ENCODE assay signal across 15 cellular contexts in the genomic region with DNA sequence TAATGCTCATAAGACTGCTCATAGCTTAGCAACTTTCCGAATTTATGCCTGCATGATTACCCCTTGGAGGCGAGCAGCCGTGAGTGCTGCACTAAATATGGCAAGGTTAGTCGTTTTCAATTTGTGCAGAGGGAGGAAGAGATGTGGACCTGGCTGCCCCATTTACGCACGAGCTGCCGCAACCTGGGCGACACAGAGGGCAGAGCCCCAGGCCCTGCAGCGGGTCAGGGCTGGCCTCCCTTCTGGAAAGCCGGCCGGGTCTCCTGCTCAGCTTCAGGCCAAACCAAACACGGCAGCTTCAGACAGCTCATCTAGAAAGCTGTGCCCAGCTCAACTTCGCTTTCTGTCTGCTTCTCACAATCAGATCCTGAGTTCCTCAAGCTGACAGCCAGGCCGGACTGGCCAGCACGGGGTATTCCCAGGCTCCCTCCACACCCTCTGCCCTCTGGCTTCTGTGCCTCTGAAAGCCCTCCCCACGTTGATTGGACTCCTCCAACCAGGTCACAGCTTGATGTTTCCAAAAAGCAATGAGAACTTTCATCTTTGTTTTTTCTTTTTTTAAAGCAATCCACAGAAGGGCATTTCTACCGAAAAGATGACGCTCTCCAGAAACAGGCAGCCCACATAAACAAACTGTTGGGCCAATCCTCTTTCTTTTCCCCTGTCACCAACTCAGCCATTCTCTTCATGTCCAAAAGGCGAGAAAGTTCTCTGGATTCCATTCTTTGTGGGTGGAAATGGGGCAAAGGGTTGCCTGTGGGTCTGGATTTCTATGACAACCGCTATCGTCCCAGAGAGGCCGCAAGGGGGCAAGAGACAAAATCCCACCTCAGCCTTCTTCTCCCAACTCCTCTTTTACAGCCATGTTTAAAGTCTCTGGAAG.
DNase-seq lines count a peak whose midpoint lies in the region; ATAC-seq, FAIRE-seq and TF ChIP-seq lines count a peak whose summit lies in the region.
"Had no signal": no experiment of that assay in that cellular context is flagged by ENCODE, and none has a peak within 500 bp of the region (broad histone marks: within the 10 kb centered on the region; RNA-seq: fewer than 3 reads in every experiment).

No MANE protein-coding gene starts in this region.

- POLR2A ChIA-PET in HepG2 (lab: Yijun Ruan, JAX), result interaction anchor here (0.9 kb wide), 1 partner anchor 19 kb away, joined by 3 read pairs; no protein-coding TSS in a partner anchor
- POLR2A ChIA-PET in OCI-LY7 (lab: Charles Lee), result no interaction called here

- no peaks in the 10 kb centered on the region for H3K36me3 ChIP-seq in endodermal cell (ENCODE audit: control insufficient read depth, insufficient read depth, low read length)
- H3K36me3 ChIP-seq in HepG2 (replicated peaks in 1 of 2; ENCODE audit: control insufficient read depth in 1 of 2, insufficient read depth in 2 of 2, low read length in 2 of 2), result peaks cover 7% of the 10 kb centered on the region in 2 experiments; a peak in 4 of 5 replicates
- peaks cover 0 to 2% (median 0%) of the 10 kb centered on the region in 3 donors for H3K36me3 ChIP-seq in skeletal muscle tissue (ENCODE audit: control insufficient read depth in 3 of 3, insufficient read depth in 3 of 3, low read length in 3 of 3)
- no peaks in the 10 kb centered on the region for H3K36me3 ChIP-seq in OCI-LY7 (ENCODE audit: insufficient read depth, low read length)
- H3K36me3 ChIP-seq: BLaER1 had no signal

- no peak for ATAC-seq in HepG2

- H3K9me2 ChIP-seq in OCI-LY7 (ENCODE audit: insufficient read depth, low read length), result no peaks in the 10 kb centered on the region

- H3K27ac ChIP-seq in endodermal cell (ENCODE audit: low read depth, low read length) (peak overlapping the region; percentile 80), HepG2 (ENCODE audit: extremely low read length, insufficient read depth, low read length) (no peak overlapping the region), skeletal muscle tissue (ENCODE audit: low read depth, low read length) (peak overlapping the region; percentile 59), OCI-LY7 (ENCODE audit: low read depth, low read length, poor library complexity, severe bottlenecking) (no peak overlapping the region)
- H3K27ac ChIP-seq: BLaER1 had no signal

- H3K9me3 Mint-ChIP-seq in endodermal cell (no peaks in the 10 kb centered on the region), CD14-positive monocyte (peaks cover 0 to 2% (median 0%) of the 10 kb centered on the region in 7 donors)
- H3K9me3 Mint-ChIP-seq: activated naive CD8-positive, alpha-beta T cell treated with anti-CD3 and anti-CD28 coated beads, Interleukin-2, amount 10 ng/mL, durations not matched to agents 7 days and 5 days had no signal

- H4K20me1 ChIP-seq in HepG2 (ENCODE audit: insufficient read depth, low read length) (no peaks in the 10 kb centered on the region; the same call in 1 of the 2 replicates), OCI-LY7 (ENCODE audit: insufficient read depth, low read length) (no peaks in the 10 kb centered on the region)
- H4K20me1 ChIP-seq: BLaER1 had no signal

- no peak for FAIRE-seq in HepG2 (lab: Jason Lieb, UNC)
- FAIRE-seq: endothelial cell of umbilical vein, islet of Langerhans had no signal

- H2AFZ ChIP-seq in HepG2 (ENCODE audit: low read length) (no peak overlapping the region), OCI-LY7 (ENCODE audit: low read length) (no peak overlapping the region)

- H3K4me2 ChIP-seq in HepG2 (ENCODE audit: low read depth, low read length) (no peak overlapping the region), OCI-LY7 (ENCODE audit: low read length) (no peak overlapping the region)
- H3K4me2 ChIP-seq: BLaER1 had no signal

- BruUV-seq in HepG2 (replicated peaks; lab: Mats Ljungman, UMichigan) (no TSS peak), OCI-LY7 (replicated peaks; lab: Mats Ljungman, UMichigan) (no TSS peak)

- TF ChIP-seq CTCF in endodermal cell (conservative IDR thresholded peaks at IDR 0.05) (no peak), HepG2 (CRISPR knock-in tag; IDR thresholded peaks at IDR 0.05) (no peak), CD14-positive monocyte (IDR thresholded peaks at IDR 0.05) (no peak), OCI-LY7 (conservative IDR thresholded peaks at IDR 0.05; ENCODE audit: low read length) (no peak)

- TF ChIP-seq POLR2A in HepG2 (IDR thresholded peaks at IDR 0.05; ENCODE audit: insufficient read depth in 1 of 2, low read depth in 2 of 2, low read length in 2 of 2), result no peak

- H3K4me1 ChIP-seq in endodermal cell (ENCODE audit: control insufficient read depth, insufficient read depth, low read length) (no peaks in the 10 kb centered on the region), HepG2 (ENCODE audit: insufficient read depth, low read length) (peaks cover 7% of the 10 kb centered on the region; the same call in 1 of the 2 replicates), skeletal muscle tissue (ENCODE audit: control insufficient read depth in 3 of 3, insufficient read depth in 3 of 3, low read length in 3 of 3) (peaks cover 14 to 32% (median 23%) of the 10 kb centered on the region in 3 donors), OCI-LY7 (ENCODE audit: insufficient read depth, low read length, poor library complexity, severe bottlenecking) (no peaks in the 10 kb centered on the region)

- H3K4me3 Mint-ChIP-seq in endodermal cell (no peak overlapping the region), CD14-positive monocyte (no peak overlapping the region)
- H3K4me3 Mint-ChIP-seq: activated naive CD8-positive, alpha-beta T cell treated with anti-CD3 and anti-CD28 coated beads, Interleukin-2, amount 10 ng/mL, durations not matched to agents 7 days and 5 days had no signal

- DNase-seq in ELF-1 (ENCODE audit: low read depth, low spot score) (peak; percentile 60), endodermal cell (no peak), HepG2 (ENCODE audit: low spot score) (no peak), CD14-positive monocyte (ENCODE audit: low spot score) (no peak), DMS153 (lab: John Stamatoyannopoulos, UW) (no peak), OCI-LY7 (ENCODE audit: low spot score) (no peak)
- no peak for DNase-seq in stimulated activated CD4-positive, alpha-beta T cell treated with anti-CD3 and anti-CD28 coated beads, Interleukin-4, amount 100 ng/mL, for 24 hours
- DNase-seq: activated naive CD8-positive, alpha-beta T cell treated with anti-CD3 and anti-CD28 coated beads, Interleukin-2, amount 10 ng/mL, durations not matched to agents 7 days and 5 days; GF-D8; KG1; NCI-H187 treated with DMSO at 0.1 percent for 48 hours had no signal

- intact Hi-C loops in HepG2 (cut with micrococcal nuclease; ENCODE audit: unreplicated experiment), result no loop called here
- intact Hi-C loops in CD14-positive monocyte (cut with micrococcal nuclease), result loop anchor here in 1 of 2 donors (10.0 kb wide), 1 partner anchor 196 kb away; no protein-coding TSS in a partner anchor
- intact Hi-C loops in OCI-LY7 (cut with micrococcal nuclease; ENCODE audit: unreplicated experiment), result no loop called here

- in situ Hi-C loops in HepG2 (cut with HindIII; ENCODE audit: extremely low pct_ligation_motif_present, low pct_unique_long_range_greater_than_20kb), result no loop called here

- TF ChIP-seq RAD21 in HepG2 (CRISPR knock-in tag; IDR thresholded peaks at IDR 0.05), result no peak

- H3K4me1 Mint-ChIP-seq in endodermal cell, result peaks cover 10% of the 10 kb centered on the region
- H3K4me1 Mint-ChIP-seq in CD14-positive monocyte, result peaks cover 15% of the 10 kb centered on the region

- H3K27ac Mint-ChIP-seq in endodermal cell, result no peak overlapping the region
- H3K27ac Mint-ChIP-seq in CD14-positive monocyte, result peak overlapping the region in 1 of 7 donors; percentile 5
- H3K27ac Mint-ChIP-seq: activated naive CD8-positive, alpha-beta T cell treated with anti-CD3 and anti-CD28 coated beads, Interleukin-2, amount 10 ng/mL, durations not matched to agents 7 days and 5 days had no signal

- H3K9ac ChIP-seq in endodermal cell (ENCODE audit: extremely low read depth, low read length, poor library complexity, severe bottlenecking) (no peak overlapping the region), HepG2 (ENCODE audit: insufficient read depth, low read depth, low read length) (no peak overlapping the region), skeletal muscle tissue (ENCODE audit: low read depth in 1 of 3, low read length in 3 of 3) (peak overlapping the region in 2 of 3 donors; percentile 2 to 45)
- H3K9ac ChIP-seq: BLaER1 had no signal

- H3K79me2 ChIP-seq in HepG2 (ENCODE audit: insufficient read depth, low read length) (peaks cover 1% of the 10 kb centered on the region), OCI-LY7 (ENCODE audit: insufficient read depth, low read depth, low read length) (no peaks in the 10 kb centered on the region)

- WGBS in endodermal cell (ENCODE audit: insufficient coverage in 1 of 2, insufficient read length in 1 of 2), 2 experiments, result 85 to 90% methylated on average over 9 to 22 of the region's 22 CpGs
- WGBS in HepG2 (ENCODE audit: low lambda C conversion rate), result 96% methylated on average over 22 of the region's 22 CpGs

- TF ChIP-seq EP300 in HepG2 (IDR thresholded peaks at IDR 0.05; ENCODE audit: low read depth in 2 of 2, low read length in 2 of 2) (no peak), HepG2 (CRISPR knock-in tag; IDR thresholded peaks at IDR 0.05; ENCODE audit: borderline replicate concordance) (no peak)

- H3K4me3 ChIP-seq in endodermal cell (ENCODE audit: low read length) (no peak overlapping the region), HepG2 (replicated peaks in 1 of 3; ENCODE audit: insufficient read depth in 1 of 3, low read depth in 2 of 3, low read length in 3 of 3) (no peak overlapping the region), skeletal muscle tissue (ENCODE audit: low read length in 3 of 3) (no peak overlapping the region), OCI-LY7 (ENCODE audit: low read depth, low read length, poor library complexity, severe bottlenecking) (no peak overlapping the region)
- H3K4me3 ChIP-seq: BLaER1 had no signal

- H3K27me3 ChIP-seq in endodermal cell (ENCODE audit: control insufficient read depth, insufficient read depth, low read length, poor library complexity, severe bottlenecking), result no peaks in the 10 kb centered on the region
- H3K27me3 ChIP-seq in HepG2 (ENCODE audit: control insufficient read depth in 1 of 2, insufficient read depth in 2 of 2, low read length in 2 of 2), result no peaks in the 10 kb centered on the region
- H3K27me3 ChIP-seq in skeletal muscle tissue (ENCODE audit: control insufficient read depth in 3 of 3, insufficient read depth in 3 of 3, low read length in 3 of 3), result no peaks in the 10 kb centered on the region
- H3K27me3 ChIP-seq: BLaER1 had no signal

- CTCF ChIA-PET in HepG2 (lab: Yijun Ruan, JAX; ENCODE audit: low intra/inter-chr PET ratio, low total read pairs) (no interaction called here), OCI-LY7 (lab: Charles Lee; ENCODE audit: unreplicated experiment) (no interaction called here)

- H3K27me3 Mint-ChIP-seq in endodermal cell (ENCODE audit: insufficient read depth) (no peaks in the 10 kb centered on the region), CD14-positive monocyte (ENCODE audit: low read depth in 3 of 3) (peaks cover 0 to 1% (median 0%) of the 10 kb centered on the region in 3 donors)

- H3K9me3 ChIP-seq in endodermal cell (ENCODE audit: control insufficient read depth, low read length) (no peaks in the 10 kb centered on the region), HepG2 (ENCODE audit: low read length) (no peaks in the 10 kb centered on the region), skeletal muscle tissue (ENCODE audit: control insufficient read depth in 3 of 3, low read length in 3 of 3) (no peaks in the 10 kb centered on the region), OCI-LY7 (ENCODE audit: low read length) (no peaks in the 10 kb centered on the region)
- H3K9me3 ChIP-seq: BLaER1 had no signal

- no peaks in the 10 kb centered on the region for H3K36me3 Mint-ChIP-seq in endodermal cell (ENCODE audit: low read depth)
- H3K36me3 Mint-ChIP-seq in CD14-positive monocyte, result peaks cover 10 to 12% of the 10 kb centered on the region in 2 donors

Comparison
In these comparisons a context has a peak if more than half of its experiments do, and no peak if none do; other contexts are left out.
1. H3K27ac ChIP-seq: peak in endodermal cell (single experiment) and skeletal muscle tissue (single experiment); none in HepG2 (single experiment) and OCI-LY7 (single experiment).
2. H3K9ac ChIP-seq: peak in skeletal muscle tissue (2 of 3); none in endodermal cell (single experiment) and HepG2 (single experiment).